1 cellular context compared by ENCODE assay signal in genomic region chr22:19776433-19777031, GRCh38.
TF ChIP-seq lines count a peak whose summit lies in the region.

No MANE protein-coding gene starts in this region.

TF ChIP-seq in K562, 482 proteins besides CTCF, POLR2A, EP300 and RAD21 (continued from another document and continues in another):
- TF ChIP-seq KAT7 (CRISPR knock-in tag; IDR thresholded peaks at IDR 0.05; ENCODE audit: borderline replicate concordance): no peak
- TF ChIP-seq, protein P1, sequence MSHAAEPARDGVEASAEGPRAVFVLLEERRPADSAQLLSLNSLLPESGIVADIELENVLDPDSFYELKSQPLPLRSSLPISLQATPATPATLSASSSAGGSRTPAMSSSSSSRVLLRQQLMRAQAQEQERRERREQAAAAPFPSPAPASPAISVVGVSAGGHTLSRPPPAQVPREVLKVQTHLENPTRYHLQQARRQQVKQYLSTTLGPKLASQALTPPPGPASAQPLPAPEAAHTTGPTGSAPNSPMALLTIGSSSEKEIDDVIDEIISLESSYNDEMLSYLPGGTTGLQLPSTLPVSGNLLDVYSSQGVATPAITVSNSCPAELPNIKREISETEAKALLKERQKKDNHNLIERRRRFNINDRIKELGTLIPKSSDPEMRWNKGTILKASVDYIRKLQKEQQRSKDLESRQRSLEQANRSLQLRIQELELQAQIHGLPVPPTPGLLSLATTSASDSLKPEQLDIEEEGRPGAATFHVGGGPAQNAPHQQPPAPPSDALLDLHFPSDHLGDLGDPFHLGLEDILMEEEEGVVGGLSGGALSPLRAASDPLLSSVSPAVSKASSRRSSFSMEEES (CRISPR knock-in tag; IDR thresholded peaks at IDR 0.05): no peak
- no peak for TF ChIP-seq NCOA6 (IDR thresholded peaks at IDR 0.05)
- no peak for TF ChIP-seq NR2C1 (IDR thresholded peaks at IDR 0.05)
- no peak for TF ChIP-seq NR2C1 (tag; IDR thresholded peaks at IDR 0.05)
- TF ChIP-seq CBX8 (IDR thresholded peaks at IDR 0.05; ENCODE audit: borderline replicate concordance, extremely low read depth, low read depth, low read length, poor library complexity, severe bottlenecking): no peak
- 0 out of 2 replicates have a peak, but pooled peaks have one; percentile 52 for TF ChIP-seq RREB1 (CRISPR knock-in tag; IDR thresholded peaks at IDR 0.05)
- no peak for TF ChIP-seq MYBL2 (IDR thresholded peaks at IDR 0.05; ENCODE audit: low read depth)
- no peak for TF ChIP-seq MYBL2 (CRISPR knock-in tag; IDR thresholded peaks at IDR 0.05; ENCODE audit: borderline replicate concordance)
- TF ChIP-seq, protein P2, sequence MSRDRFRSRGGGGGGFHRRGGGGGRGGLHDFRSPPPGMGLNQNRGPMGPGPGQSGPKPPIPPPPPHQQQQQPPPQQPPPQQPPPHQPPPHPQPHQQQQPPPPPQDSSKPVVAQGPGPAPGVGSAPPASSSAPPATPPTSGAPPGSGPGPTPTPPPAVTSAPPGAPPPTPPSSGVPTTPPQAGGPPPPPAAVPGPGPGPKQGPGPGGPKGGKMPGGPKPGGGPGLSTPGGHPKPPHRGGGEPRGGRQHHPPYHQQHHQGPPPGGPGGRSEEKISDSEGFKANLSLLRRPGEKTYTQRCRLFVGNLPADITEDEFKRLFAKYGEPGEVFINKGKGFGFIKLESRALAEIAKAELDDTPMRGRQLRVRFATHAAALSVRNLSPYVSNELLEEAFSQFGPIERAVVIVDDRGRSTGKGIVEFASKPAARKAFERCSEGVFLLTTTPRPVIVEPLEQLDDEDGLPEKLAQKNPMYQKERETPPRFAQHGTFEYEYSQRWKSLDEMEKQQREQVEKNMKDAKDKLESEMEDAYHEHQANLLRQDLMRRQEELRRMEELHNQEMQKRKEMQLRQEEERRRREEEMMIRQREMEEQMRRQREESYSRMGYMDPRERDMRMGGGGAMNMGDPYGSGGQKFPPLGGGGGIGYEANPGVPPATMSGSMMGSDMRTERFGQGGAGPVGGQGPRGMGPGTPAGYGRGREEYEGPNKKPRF (IDR thresholded peaks at IDR 0.05; ENCODE audit: low read depth, low read length): no peak
- no peak for TF ChIP-seq CGGBP1 (CRISPR knock-in tag; IDR thresholded peaks at IDR 0.05)
- no peak for TF ChIP-seq ZNF766 (CRISPR knock-in tag; conservative IDR thresholded peaks at IDR 0.05)
- TF ChIP-seq, protein P3, sequence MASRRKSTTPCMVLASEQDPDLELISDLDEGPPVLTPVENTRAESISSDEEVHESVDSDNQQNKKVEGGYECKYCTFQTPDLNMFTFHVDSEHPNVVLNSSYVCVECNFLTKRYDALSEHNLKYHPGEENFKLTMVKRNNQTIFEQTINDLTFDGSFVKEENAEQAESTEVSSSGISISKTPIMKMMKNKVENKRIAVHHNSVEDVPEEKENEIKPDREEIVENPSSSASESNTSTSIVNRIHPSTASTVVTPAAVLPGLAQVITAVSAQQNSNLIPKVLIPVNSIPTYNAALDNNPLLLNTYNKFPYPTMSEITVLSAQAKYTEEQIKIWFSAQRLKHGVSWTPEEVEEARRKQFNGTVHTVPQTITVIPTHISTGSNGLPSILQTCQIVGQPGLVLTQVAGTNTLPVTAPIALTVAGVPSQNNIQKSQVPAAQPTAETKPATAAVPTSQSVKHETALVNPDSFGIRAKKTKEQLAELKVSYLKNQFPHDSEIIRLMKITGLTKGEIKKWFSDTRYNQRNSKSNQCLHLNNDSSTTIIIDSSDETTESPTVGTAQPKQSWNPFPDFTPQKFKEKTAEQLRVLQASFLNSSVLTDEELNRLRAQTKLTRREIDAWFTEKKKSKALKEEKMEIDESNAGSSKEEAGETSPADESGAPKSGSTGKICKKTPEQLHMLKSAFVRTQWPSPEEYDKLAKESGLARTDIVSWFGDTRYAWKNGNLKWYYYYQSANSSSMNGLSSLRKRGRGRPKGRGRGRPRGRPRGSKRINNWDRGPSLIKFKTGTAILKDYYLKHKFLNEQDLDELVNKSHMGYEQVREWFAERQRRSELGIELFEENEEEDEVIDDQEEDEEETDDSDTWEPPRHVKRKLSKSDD (conservative IDR thresholded peaks at IDR 0.05; ENCODE audit: low read length): no peak
- TF ChIP-seq PTRF (tag; IDR thresholded peaks at IDR 0.05): no peak
- peak; percentile 97; the same call in 1 of the 2 replicates for TF ChIP-seq STAT6 (CRISPR knock-in tag; IDR thresholded peaks at IDR 0.05)
- TF ChIP-seq SPI1 (IDR thresholded peaks at IDR 0.05; ENCODE audit: borderline replicate concordance, low read depth, low read length): peak; percentile 51; the same call in 1 of the 2 replicates
- TF ChIP-seq, protein P4, sequence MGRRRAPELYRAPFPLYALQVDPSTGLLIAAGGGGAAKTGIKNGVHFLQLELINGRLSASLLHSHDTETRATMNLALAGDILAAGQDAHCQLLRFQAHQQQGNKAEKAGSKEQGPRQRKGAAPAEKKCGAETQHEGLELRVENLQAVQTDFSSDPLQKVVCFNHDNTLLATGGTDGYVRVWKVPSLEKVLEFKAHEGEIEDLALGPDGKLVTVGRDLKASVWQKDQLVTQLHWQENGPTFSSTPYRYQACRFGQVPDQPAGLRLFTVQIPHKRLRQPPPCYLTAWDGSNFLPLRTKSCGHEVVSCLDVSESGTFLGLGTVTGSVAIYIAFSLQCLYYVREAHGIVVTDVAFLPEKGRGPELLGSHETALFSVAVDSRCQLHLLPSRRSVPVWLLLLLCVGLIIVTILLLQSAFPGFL (CRISPR knock-in tag; IDR thresholded peaks at IDR 0.05): no peak
- TF ChIP-seq THAP12 (CRISPR knock-in tag; IDR thresholded peaks at IDR 0.05): 0 out of 2 replicates have a peak, but pooled peaks have one; percentile 45
- TF ChIP-seq HIVEP1 (CRISPR knock-in tag; IDR thresholded peaks at IDR 0.05): peak; percentile 11; the same call in 1 of the 2 replicates
- no peak for TF ChIP-seq NFE2L1 (tag; IDR thresholded peaks at IDR 0.05; ENCODE audit: borderline replicate concordance, low read depth)
- TF ChIP-seq, protein P5, sequence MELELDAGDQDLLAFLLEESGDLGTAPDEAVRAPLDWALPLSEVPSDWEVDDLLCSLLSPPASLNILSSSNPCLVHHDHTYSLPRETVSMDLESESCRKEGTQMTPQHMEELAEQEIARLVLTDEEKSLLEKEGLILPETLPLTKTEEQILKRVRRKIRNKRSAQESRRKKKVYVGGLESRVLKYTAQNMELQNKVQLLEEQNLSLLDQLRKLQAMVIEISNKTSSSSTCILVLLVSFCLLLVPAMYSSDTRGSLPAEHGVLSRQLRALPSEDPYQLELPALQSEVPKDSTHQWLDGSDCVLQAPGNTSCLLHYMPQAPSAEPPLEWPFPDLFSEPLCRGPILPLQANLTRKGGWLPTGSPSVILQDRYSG (tag; conservative IDR thresholded peaks at IDR 0.05; ENCODE audit: low read depth): no peak
- TF ChIP-seq PURB (CRISPR knock-in tag; IDR thresholded peaks at IDR 0.05; ENCODE audit: low read depth): no peak
- TF ChIP-seq DDX20 (tag; IDR thresholded peaks at IDR 0.05; ENCODE audit: low read depth): no peak
- peak; percentile 32 for TF ChIP-seq ZNF668 (CRISPR knock-in tag; IDR thresholded peaks at IDR 0.05)
- TF ChIP-seq FOXK2 (conservative IDR thresholded peaks at IDR 0.05 in 1 of 2, IDR thresholded peaks at IDR 0.05 in 1 of 2; ENCODE audit: low read depth in 2 of 2): no peak
- TF ChIP-seq ZNF282 (CRISPR knock-in tag; IDR thresholded peaks at IDR 0.05): no peak
- 0 out of 2 replicates have a peak, but pooled peaks have one; percentile 13 for TF ChIP-seq FOXO4 (CRISPR knock-in tag; IDR thresholded peaks at IDR 0.05)
- TF ChIP-seq SNIP1 (IDR thresholded peaks at IDR 0.05; ENCODE audit: low read depth): no peak
- no peak for TF ChIP-seq SIRT6 (IDR thresholded peaks at IDR 0.05; ENCODE audit: low read depth, low read length)
- no peak for TF ChIP-seq ZFX (CRISPR knock-in tag; IDR thresholded peaks at IDR 0.05)
- TF ChIP-seq ZNF707 (CRISPR knock-in tag; conservative IDR thresholded peaks at IDR 0.05): no peak
- peak; percentile 45; the same call in 1 of the 2 replicates for TF ChIP-seq RBFOX2 (IDR thresholded peaks at IDR 0.05; ENCODE audit: low read depth, low read length)
- TF ChIP-seq RBBP5 (IDR thresholded peaks at IDR 0.05; ENCODE audit: borderline replicate concordance, insufficient read depth, low read length, poor library complexity, severe bottlenecking): peak; percentile 85
- no peak for TF ChIP-seq MAFK (IDR thresholded peaks at IDR 0.05; ENCODE audit: low read length)
- TF ChIP-seq GABPB1 (CRISPR knock-in tag; IDR thresholded peaks at IDR 0.05): no peak
- TF ChIP-seq WHSC1 (IDR thresholded peaks at IDR 0.05; ENCODE audit: low read length): peak; percentile 59
- TF ChIP-seq ZNF324 (CRISPR knock-in tag; IDR thresholded peaks at IDR 0.05): 0 out of 2 replicates have a peak, but pooled peaks have one; percentile 49
- no peak for TF ChIP-seq LEF1 (IDR thresholded peaks at IDR 0.05)
- no peak for TF ChIP-seq ZSCAN32 (CRISPR knock-in tag; IDR thresholded peaks at IDR 0.05)
- no peak for TF ChIP-seq HDGF (IDR thresholded peaks at IDR 0.05)
- no peak for TF ChIP-seq MTA2 (IDR thresholded peaks at IDR 0.05; ENCODE audit: low read depth)
